ENCODE assay signal across 1 cellular context in the genomic region with DNA sequence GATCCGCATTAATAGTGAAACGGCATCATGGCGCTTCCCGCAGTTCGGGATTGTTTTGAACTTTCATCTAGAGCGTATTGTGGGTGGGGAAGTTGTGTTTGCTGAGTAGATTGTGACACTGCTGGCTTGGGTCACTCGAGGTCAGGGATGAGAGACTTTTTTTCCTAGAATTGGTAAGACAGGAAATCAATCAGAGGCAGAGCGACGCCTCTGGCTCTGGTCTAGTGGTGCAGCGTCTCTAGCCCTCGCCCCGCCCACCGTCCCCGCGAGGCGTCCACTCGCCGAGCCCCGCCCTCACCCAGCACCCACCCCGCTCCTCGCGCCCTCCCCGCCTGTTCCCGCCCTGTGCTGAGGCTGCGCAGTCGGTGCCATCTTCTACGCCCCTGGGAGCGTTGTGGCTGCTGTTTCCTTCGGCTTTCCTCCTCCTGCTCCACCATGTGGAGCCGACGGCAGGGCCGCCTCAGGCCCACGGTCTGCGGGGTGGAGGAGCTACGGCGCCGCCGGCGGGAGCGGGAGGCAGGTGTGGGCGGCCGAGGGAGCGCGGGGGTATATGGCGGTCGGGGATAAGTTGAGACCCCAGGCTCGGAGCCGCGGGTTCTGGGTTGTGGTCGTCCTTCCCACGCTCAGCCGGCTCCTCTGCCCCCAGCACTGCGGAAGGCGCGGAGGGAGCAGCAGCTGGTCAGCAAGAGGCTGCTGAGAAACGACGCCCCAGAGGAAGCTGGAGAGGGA.
TF ChIP-seq lines count a peak whose summit lies in the region.

A gene (plus strand): TSS at position 359 of the 729 bp plus-strand sequence. CDS start 77 bp downstream, at position 436.

TF ChIP-seq in HepG2, 621 proteins besides CTCF, POLR2A, EP300 and RAD21 (continued from another document and continues in another):
- TF ChIP-seq, protein P1, sequence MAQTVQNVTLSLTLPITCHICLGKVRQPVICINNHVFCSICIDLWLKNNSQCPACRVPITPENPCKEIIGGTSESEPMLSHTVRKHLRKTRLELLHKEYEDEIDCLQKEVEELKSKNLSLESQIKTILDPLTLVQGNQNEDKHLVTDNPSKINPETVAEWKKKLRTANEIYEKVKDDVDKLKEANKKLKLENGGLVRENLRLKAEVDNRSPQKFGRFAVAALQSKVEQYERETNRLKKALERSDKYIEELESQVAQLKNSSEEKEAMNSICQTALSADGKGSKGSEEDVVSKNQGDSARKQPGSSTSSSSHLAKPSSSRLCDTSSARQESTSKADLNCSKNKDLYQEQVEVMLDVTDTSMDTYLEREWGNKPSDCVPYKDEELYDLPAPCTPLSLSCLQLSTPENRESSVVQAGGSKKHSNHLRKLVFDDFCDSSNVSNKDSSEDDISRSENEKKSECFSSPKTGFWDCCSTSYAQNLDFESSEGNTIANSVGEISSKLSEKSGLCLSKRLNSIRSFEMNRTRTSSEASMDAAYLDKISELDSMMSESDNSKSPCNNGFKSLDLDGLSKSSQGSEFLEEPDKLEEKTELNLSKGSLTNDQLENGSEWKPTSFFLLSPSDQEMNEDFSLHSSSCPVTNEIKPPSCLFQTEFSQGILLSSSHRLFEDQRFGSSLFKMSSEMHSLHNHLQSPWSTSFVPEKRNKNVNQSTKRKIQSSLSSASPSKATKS (CRISPR knock-in tag; IDR thresholded peaks at IDR 0.05) = no peak
- TF ChIP-seq SKI (IDR thresholded peaks at IDR 0.05; ENCODE audit: partially characterized antibody) (peak; percentile 86), TAF1 (CRISPR knock-in tag; IDR thresholded peaks at IDR 0.05) (peak; percentile 79), EHMT2 (IDR thresholded peaks at IDR 0.05; ENCODE audit: borderline replicate concordance, low read depth, low read length) (no peak), ZNF841 (CRISPR knock-in tag; IDR thresholded peaks at IDR 0.05; ENCODE audit: borderline replicate concordance) (no peak), ZNF12 (CRISPR knock-in tag; IDR thresholded peaks at IDR 0.05) (peak; percentile 22; the same call in 1 of the 2 replicates), NFIC (IDR thresholded peaks at IDR 0.05; ENCODE audit: low read length) (no peak), ZNF205 (CRISPR knock-in tag; IDR thresholded peaks at IDR 0.05) (peak; percentile 80), ZNF782 (CRISPR knock-in tag; IDR thresholded peaks at IDR 0.05; ENCODE audit: borderline replicate concordance) (no peak; the same call in 1 of the 2 replicates), ZNF510 (CRISPR knock-in tag; IDR thresholded peaks at IDR 0.05; ENCODE audit: low read depth) (peak; percentile 77; the same call in 1 of the 2 replicates), ZZZ3 (CRISPR knock-in tag; IDR thresholded peaks at IDR 0.05; ENCODE audit: borderline replicate concordance) (peak; percentile 36; the same call in 1 of the 2 replicates), NFYB (CRISPR knock-in tag; IDR thresholded peaks at IDR 0.05) (no peak), ZNF160 (CRISPR knock-in tag; IDR thresholded peaks at IDR 0.05) (peak; percentile 12), ZC3H13 (CRISPR knock-in tag; IDR thresholded peaks at IDR 0.05) (no peak), REXO4 (CRISPR knock-in tag; IDR thresholded peaks at IDR 0.05; ENCODE audit: borderline replicate concordance) (0 out of 2 replicates have a peak, but pooled peaks have one; percentile 23)
- TF ChIP-seq, protein P2, sequence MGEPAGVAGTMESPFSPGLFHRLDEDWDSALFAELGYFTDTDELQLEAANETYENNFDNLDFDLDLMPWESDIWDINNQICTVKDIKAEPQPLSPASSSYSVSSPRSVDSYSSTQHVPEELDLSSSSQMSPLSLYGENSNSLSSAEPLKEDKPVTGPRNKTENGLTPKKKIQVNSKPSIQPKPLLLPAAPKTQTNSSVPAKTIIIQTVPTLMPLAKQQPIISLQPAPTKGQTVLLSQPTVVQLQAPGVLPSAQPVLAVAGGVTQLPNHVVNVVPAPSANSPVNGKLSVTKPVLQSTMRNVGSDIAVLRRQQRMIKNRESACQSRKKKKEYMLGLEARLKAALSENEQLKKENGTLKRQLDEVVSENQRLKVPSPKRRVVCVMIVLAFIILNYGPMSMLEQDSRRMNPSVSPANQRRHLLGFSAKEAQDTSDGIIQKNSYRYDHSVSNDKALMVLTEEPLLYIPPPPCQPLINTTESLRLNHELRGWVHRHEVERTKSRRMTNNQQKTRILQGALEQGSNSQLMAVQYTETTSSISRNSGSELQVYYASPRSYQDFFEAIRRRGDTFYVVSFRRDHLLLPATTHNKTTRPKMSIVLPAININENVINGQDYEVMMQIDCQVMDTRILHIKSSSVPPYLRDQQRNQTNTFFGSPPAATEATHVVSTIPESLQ (CRISPR knock-in tag; conservative IDR thresholded peaks at IDR 0.05) = 0 out of 2 replicates have a peak, but pooled peaks have one; percentile 34
- TF ChIP-seq, protein P3, sequence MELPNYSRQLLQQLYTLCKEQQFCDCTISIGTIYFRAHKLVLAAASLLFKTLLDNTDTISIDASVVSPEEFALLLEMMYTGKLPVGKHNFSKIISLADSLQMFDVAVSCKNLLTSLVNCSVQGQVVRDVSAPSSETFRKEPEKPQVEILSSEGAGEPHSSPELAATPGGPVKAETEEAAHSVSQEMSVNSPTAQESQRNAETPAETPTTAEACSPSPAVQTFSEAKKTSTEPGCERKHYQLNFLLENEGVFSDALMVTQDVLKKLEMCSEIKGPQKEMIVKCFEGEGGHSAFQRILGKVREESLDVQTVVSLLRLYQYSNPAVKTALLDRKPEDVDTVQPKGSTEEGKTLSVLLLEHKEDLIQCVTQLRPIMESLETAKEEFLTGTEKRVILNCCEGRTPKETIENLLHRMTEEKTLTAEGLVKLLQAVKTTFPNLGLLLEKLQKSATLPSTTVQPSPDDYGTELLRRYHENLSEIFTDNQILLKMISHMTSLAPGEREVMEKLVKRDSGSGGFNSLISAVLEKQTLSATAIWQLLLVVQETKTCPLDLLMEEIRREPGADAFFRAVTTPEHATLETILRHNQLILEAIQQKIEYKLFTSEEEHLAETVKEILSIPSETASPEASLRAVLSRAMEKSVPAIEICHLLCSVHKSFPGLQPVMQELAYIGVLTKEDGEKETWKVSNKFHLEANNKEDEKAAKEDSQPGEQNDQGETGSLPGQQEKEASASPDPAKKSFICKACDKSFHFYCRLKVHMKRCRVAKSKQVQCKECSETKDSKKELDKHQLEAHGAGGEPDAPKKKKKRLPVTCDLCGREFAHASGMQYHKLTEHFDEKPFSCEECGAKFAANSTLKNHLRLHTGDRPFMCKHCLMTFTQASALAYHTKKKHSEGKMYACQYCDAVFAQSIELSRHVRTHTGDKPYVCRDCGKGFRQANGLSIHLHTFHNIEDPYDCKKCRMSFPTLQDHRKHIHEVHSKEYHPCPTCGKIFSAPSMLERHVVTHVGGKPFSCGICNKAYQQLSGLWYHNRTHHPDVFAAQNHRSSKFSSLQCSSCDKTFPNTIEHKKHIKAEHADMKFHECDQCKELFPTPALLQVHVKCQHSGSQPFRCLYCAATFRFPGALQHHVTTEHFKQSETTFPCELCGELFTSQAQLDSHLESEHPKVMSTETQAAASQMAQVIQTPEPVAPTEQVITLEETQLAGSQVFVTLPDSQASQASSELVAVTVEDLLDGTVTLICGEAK (IDR thresholded peaks at IDR 0.05) = no peak
- TF ChIP-seq, protein P3 (CRISPR knock-in tag; IDR thresholded peaks at IDR 0.05) = peak; percentile 78; the same call in 1 of the 2 replicates
- TF ChIP-seq, protein P4, sequence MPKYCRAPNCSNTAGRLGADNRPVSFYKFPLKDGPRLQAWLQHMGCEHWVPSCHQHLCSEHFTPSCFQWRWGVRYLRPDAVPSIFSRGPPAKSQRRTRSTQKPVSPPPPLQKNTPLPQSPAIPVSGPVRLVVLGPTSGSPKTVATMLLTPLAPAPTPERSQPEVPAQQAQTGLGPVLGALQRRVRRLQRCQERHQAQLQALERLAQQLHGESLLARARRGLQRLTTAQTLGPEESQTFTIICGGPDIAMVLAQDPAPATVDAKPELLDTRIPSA (CRISPR knock-in tag; IDR thresholded peaks at IDR 0.05; ENCODE audit: borderline replicate concordance) = 0 out of 2 replicates have a peak, but pooled peaks have one; percentile 59
- TF ChIP-seq, protein P5, sequence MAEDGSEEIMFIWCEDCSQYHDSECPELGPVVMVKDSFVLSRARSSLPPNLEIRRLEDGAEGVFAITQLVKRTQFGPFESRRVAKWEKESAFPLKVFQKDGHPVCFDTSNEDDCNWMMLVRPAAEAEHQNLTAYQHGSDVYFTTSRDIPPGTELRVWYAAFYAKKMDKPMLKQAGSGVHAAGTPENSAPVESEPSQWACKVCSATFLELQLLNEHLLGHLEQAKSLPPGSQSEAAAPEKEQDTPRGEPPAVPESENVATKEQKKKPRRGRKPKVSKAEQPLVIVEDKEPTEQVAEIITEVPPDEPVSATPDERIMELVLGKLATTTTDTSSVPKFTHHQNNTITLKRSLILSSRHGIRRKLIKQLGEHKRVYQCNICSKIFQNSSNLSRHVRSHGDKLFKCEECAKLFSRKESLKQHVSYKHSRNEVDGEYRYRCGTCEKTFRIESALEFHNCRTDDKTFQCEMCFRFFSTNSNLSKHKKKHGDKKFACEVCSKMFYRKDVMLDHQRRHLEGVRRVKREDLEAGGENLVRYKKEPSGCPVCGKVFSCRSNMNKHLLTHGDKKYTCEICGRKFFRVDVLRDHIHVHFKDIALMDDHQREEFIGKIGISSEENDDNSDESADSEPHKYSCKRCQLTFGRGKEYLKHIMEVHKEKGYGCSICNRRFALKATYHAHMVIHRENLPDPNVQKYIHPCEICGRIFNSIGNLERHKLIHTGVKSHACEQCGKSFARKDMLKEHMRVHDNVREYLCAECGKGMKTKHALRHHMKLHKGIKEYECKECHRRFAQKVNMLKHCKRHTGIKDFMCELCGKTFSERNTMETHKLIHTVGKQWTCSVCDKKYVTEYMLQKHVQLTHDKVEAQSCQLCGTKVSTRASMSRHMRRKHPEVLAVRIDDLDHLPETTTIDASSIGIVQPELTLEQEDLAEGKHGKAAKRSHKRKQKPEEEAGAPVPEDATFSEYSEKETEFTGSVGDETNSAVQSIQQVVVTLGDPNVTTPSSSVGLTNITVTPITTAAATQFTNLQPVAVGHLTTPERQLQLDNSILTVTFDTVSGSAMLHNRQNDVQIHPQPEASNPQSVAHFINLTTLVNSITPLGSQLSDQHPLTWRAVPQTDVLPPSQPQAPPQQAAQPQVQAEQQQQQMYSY (CRISPR knock-in tag; IDR thresholded peaks at IDR 0.05) = no peak
- TF ChIP-seq, protein P6, sequence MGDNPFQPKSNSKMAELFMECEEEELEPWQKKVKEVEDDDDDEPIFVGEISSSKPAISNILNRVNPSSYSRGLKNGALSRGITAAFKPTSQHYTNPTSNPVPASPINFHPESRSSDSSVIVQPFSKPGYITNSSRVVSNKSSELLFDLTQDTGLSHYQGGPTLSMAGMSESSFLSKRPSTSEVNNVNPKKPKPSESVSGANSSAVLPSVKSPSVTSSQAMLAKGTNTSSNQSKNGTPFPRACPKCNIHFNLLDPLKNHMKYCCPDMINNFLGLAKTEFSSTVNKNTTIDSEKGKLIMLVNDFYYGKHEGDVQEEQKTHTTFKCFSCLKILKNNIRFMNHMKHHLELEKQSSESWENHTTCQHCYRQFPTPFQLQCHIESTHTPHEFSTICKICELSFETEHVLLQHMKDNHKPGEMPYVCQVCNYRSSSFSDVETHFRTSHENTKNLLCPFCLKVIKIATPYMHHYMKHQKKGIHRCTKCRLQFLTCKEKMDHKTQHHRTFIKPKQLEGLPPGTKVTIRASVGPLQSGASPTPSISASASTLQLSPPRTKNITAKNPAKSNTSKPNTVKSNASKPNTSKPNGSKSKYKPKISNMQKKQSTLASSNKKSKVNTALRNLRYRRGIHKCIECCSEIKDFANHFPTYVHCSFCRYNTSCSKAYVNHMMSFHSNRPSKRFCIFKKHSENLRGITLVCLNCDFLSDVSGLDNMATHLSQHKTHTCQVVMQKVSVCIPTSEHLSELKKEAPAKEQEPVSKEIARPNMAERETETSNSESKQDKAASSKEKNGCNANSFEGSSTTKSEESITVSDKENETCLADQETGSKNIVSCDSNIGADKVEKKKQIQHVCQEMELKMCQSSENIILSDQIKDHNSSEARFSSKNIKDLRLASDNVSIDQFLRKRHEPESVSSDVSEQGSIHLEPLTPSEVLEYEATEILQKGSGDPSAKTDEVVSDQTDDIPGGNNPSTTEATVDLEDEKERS (CRISPR knock-in tag; IDR thresholded peaks at IDR 0.05) = no peak
